11 cellular contexts compared by ENCODE assay signal in genomic region chr14:76768671-76769500, GRCh38. TPM values are rescaled to one million over a fixed set of nuclear protein-coding genes. Genes with fewer than 3 reads are reported as not detected.
DNase-seq lines count a peak whose midpoint lies in the region; ATAC-seq and TF ChIP-seq lines count a peak whose summit lies in the region.
"Had no signal": no experiment of that assay in that cellular context is flagged by ENCODE, and none has a peak within 500 bp of the region (broad histone marks: within the 10 kb centered on the region; RNA-seq: fewer than 3 reads in every experiment).

No MANE protein-coding gene starts in this region.

- H4K20me1 ChIP-seq in BLaER1 treated with 17β-estradiol and CSF1 and Interleukin-3, amounts not matched to agents 10 nM and 100 nM, result no peaks in the 10 kb centered on the region

- CTCF ChIA-PET in Calu3 (lab: Charles Lee), result interaction anchor here (0.5 to 3.1 kb wide), 3 partner anchors 10 to 445 kb away, joined by 3 to 6 read pairs (median 3); no protein-coding TSS in a partner anchor

- H3K9me3 ChIP-seq in BLaER1 treated with 17β-estradiol and CSF1 and Interleukin-3, amounts not matched to agents 10 nM and 100 nM (replicated peaks in 1 of 11), result no peaks in the 10 kb centered on the region
- H3K9me3 ChIP-seq in HUES48 (ENCODE audit: control insufficient read depth, insufficient read depth, low read length) (no peaks in the 10 kb centered on the region), WERI-Rb-1 (ENCODE audit: severe bottlenecking) (no peaks in the 10 kb centered on the region), SJCRH30 (replicated peaks) (no peaks in the 10 kb centered on the region)

- no peaks in the 10 kb centered on the region; a peak in 1 of 22 replicates for H3K36me3 ChIP-seq in BLaER1 treated with 17β-estradiol and CSF1 and Interleukin-3, amounts not matched to agents 10 nM and 100 nM
- H3K36me3 ChIP-seq in HUES48 (ENCODE audit: control insufficient read depth, insufficient read depth, low read length) (no peaks in the 10 kb centered on the region), WERI-Rb-1 (no peaks in the 10 kb centered on the region), SJCRH30 (no peaks in the 10 kb centered on the region)

- H3K27ac ChIP-seq in BLaER1 treated with 17β-estradiol and CSF1 and Interleukin-3, amounts not matched to agents 10 nM and 100 nM, result peak overlapping the region; percentile 46 to 89 (median 73)
- H3K27ac ChIP-seq in HUES48 (ENCODE audit: low read depth, low read length) (no peak overlapping the region), dorsolateral prefrontal cortex (peak overlapping the region in 48 of 59 donors; percentile 0 to 80 (median 58)), WERI-Rb-1 (no peak overlapping the region), SJCRH30 (no peak overlapping the region)
- H3K27ac ChIP-seq: hepatocyte, VCaP had no signal

- H3K4me1 Mint-ChIP-seq in natural killer cell (peaks cover 0 to 25% of the 10 kb centered on the region in 2 donors), Calu3 (ENCODE audit: low read depth, unreplicated experiment) (no peaks in the 10 kb centered on the region)

- peaks cover 0 to 5% (median 1%) of the 10 kb centered on the region in 11 experiments; a peak in 6 of 22 replicates for H3K27me3 ChIP-seq in BLaER1 treated with 17β-estradiol and CSF1 and Interleukin-3, amounts not matched to agents 10 nM and 100 nM
- peaks cover 11% of the 10 kb centered on the region for H3K27me3 ChIP-seq in HUES48 (ENCODE audit: control insufficient read depth, insufficient read depth, low read length)
- H3K27me3 ChIP-seq in dorsolateral prefrontal cortex, result no peaks in the 10 kb centered on the region
- no peaks in the 10 kb centered on the region for H3K27me3 ChIP-seq in WERI-Rb-1 (ENCODE audit: insufficient read depth, low read depth, severe bottlenecking)
- H3K27me3 ChIP-seq in SJCRH30, result no peaks in the 10 kb centered on the region
- H3K27me3 ChIP-seq: hepatocyte had no signal

- H3K36me3 Mint-ChIP-seq in natural killer cell (no peaks in the 10 kb centered on the region), Calu3 (ENCODE audit: insufficient read depth, unreplicated experiment) (no peaks in the 10 kb centered on the region)

- peak overlapping the region in 10 of 11 experiments; percentile 29 to 70 (median 58); a peak in 20 of 22 replicates for H3K9ac ChIP-seq in BLaER1 treated with 17β-estradiol and CSF1 and Interleukin-3, amounts not matched to agents 10 nM and 100 nM
- no peak overlapping the region for H3K9ac ChIP-seq in HUES48 (ENCODE audit: low read depth, low read length)

- intact Hi-C loops in dorsolateral prefrontal cortex (cut with DNase I), result no loop called here
- intact Hi-C loops in natural killer cell (cut with micrococcal nuclease), result loop anchor here (2.0 to 5.0 kb wide), 3 partner anchors 44 to 328 kb away; partner anchors contain the start of genes ANGEL1 and CIPC
- intact Hi-C loops in Calu3 (cut with micrococcal nuclease; ENCODE audit: unreplicated experiment), result no loop called here

- no peak overlapping the region for H3K4me3 Mint-ChIP-seq in natural killer cell
- H3K4me3 Mint-ChIP-seq in Calu3 (ENCODE audit: low read depth, unreplicated experiment), result no peak overlapping the region

- H3K4me1 ChIP-seq in BLaER1 treated with 17β-estradiol and CSF1 and Interleukin-3, amounts not matched to agents 10 nM and 100 nM, result peaks cover 44 to 97% (median 68%) of the 10 kb centered on the region in 10 experiments
- H3K4me1 ChIP-seq in HUES48 (ENCODE audit: control insufficient read depth, insufficient read depth, low read length) (peaks cover 23% of the 10 kb centered on the region), SJCRH30 (no peaks in the 10 kb centered on the region)

- peak overlapping the region; percentile 74 to 98 (median 90) for H3K4me2 ChIP-seq in BLaER1 treated with 17β-estradiol and CSF1 and Interleukin-3, amounts not matched to agents 10 nM and 100 nM
- H3K4me2 ChIP-seq: hepatocyte had no signal

- H3K4me3 ChIP-seq in BLaER1 treated with 17β-estradiol and CSF1 and Interleukin-3, amounts not matched to agents 10 nM and 100 nM, result peak overlapping the region in 4 of 10 experiments; percentile 9 to 27 (median 15); a peak in 5 of 20 replicates
- H3K4me3 ChIP-seq in HUES48 (ENCODE audit: low read depth, low read length) (peak overlapping the region; percentile 26; the same call in 1 of the 2 replicates), dorsolateral prefrontal cortex (peak overlapping the region in 6 of 59 donors; percentile 0 to 28 (median 20)), WERI-Rb-1 (ENCODE audit: low read depth, low read length) (no peak overlapping the region), SJCRH30 (no peak overlapping the region)
- H3K4me3 ChIP-seq: hepatocyte had no signal

- TF ChIP-seq CTCF in dorsolateral prefrontal cortex (IDR thresholded peaks at IDR 0.05 in 54 of 56, conservative IDR thresholded peaks at IDR 0.05 in 2 of 56; ENCODE audit: low read depth in 1 of 56, partially characterized antibody in 56 of 56) (no peak), natural killer cell (IDR thresholded peaks at IDR 0.05) (no peak), WERI-Rb-1 (IDR thresholded peaks at IDR 0.05; ENCODE audit: low read depth, low read length) (no peak), Calu3 (IDR thresholded peaks at IDR 0.05; ENCODE audit: unreplicated experiment) (no peak)

- no peak for ATAC-seq in natural killer cell

- DNase-seq in dorsolateral prefrontal cortex (peak in 2 of 10 donors; percentile 0 to 26), natural killer cell (no peak), WERI-Rb-1 (no peak), SJCRH30 (no peak), SHP77 treated with DMSO at 0.1 percent for 48 hours (lab: John Stamatoyannopoulos, UW) (no peak), Calu3 (no peak)

- H3K27me3 Mint-ChIP-seq in natural killer cell (ENCODE audit: low read depth in 2 of 2) (no peaks in the 10 kb centered on the region), Calu3 (ENCODE audit: unreplicated experiment) (peaks cover 44% of the 10 kb centered on the region)

- H3K9me3 Mint-ChIP-seq in natural killer cell (no peaks in the 10 kb centered on the region), Calu3 (ENCODE audit: low read depth, unreplicated experiment) (no peaks in the 10 kb centered on the region)

- H3K27ac Mint-ChIP-seq in natural killer cell (peak overlapping the region; percentile 81 to 87), Calu3 (ENCODE audit: unreplicated experiment) (no peak overlapping the region)

- no TSS peak for BruUV-seq in Calu3 (replicated peaks; lab: Mats Ljungman, UMichigan)

RNA-seq across cellular contexts. Expression of gene VASH1, which starts 7.6 kb away (rescaled TPM):
- 10 to 100 TPM; 19.4 to 63.3 (median 33.9) TPM for total RNA-seq in dorsolateral prefrontal cortex
- total RNA-seq in natural killer cell, result 10 to 100 TPM in 2 of 3 donors, 1 to 10 TPM in 1; 9.5 to 15.0 (median 13.5) TPM
- total RNA-seq in SJCRH30 (2014; rRNA removed; shearing (Covaris generic)), result 11.1 and 11.5 TPM in 2 replicates
- total RNA-seq in Calu3 (2022), result 1.2 and 1.4 TPM in 2 replicates

RNA-seq across cellular contexts. Expression of gene ANGEL1, which starts 43.8 kb away (rescaled TPM):
- 10 to 100 TPM; 25.7 to 56.1 (median 41.1) TPM for total RNA-seq in dorsolateral prefrontal cortex
- total RNA-seq in natural killer cell, result 10 to 100 TPM; 12.2 to 20.2 (median 17.2) TPM
- total RNA-seq in SJCRH30 (2014; rRNA removed; shearing (Covaris generic)), result 15.8 and 18.3 TPM in 2 replicates
- total RNA-seq in Calu3 (2022), result 19.8 and 26.3 TPM in 2 replicates

RNA-seq across cellular contexts. Expression of gene LRRC74A, which starts 57.3 kb away (rescaled TPM):
- not detected for total RNA-seq in dorsolateral prefrontal cortex
- total RNA-seq in natural killer cell, result not detected
- not detected in 2 replicates for total RNA-seq in SJCRH30 (2014; rRNA removed; shearing (Covaris generic))
- not detected in 2 replicates for total RNA-seq in Calu3 (2022)
- total RNA-seq: hepatocyte, renal cortical epithelial cell had no signal

Comparison
In these comparisons a context has a peak if more than half of its experiments do, and no peak if none do; other contexts are left out.
1. H3K27ac ChIP-seq: peak in BLaER1 treated with 17β-estradiol and CSF1 and Interleukin-3, amounts not matched to agents 10 nM and 100 nM (11 of 11) and dorsolateral prefrontal cortex (48 of 59); none in HUES48 (single experiment), WERI-Rb-1 (single experiment) and SJCRH30 (single experiment).